8 cellular contexts compared by ENCODE assay signal in genomic region chr7:82740246-82740848, GRCh38.
DNase-seq lines count a peak whose midpoint lies in the region; ATAC-seq and TF ChIP-seq lines count a peak whose summit lies in the region.

No MANE protein-coding gene starts in this region.

- H3K36me3 Mint-ChIP-seq in immature natural killer cell: no peaks in the 10 kb centered on the region

- DNase-seq in heart right ventricle (peak in 1 of 2 donors; percentile 11), right atrium auricular region (ENCODE audit: low spot score) (no peak), MV-4-11 (lab: John Stamatoyannopoulos, UW) (peak; percentile 3), SJSA1 (ENCODE audit: low read depth in 1 of 2, low spot score in 2 of 2) (peak; percentile 28 to 59), foreskin fibroblast (peak; percentile 41 to 83), transverse colon (peak; percentile 19), OCI-M2 (lab: John Stamatoyannopoulos, UW; ENCODE audit: unreplicated experiment) (no peak), immature natural killer cell (no peak)

- no peak overlapping the region for H3K4me3 Mint-ChIP-seq in immature natural killer cell

- H3K4me3 ChIP-seq in heart right ventricle (no peak overlapping the region), right atrium auricular region (no peak overlapping the region), SJSA1 (no peak overlapping the region), foreskin fibroblast (ENCODE audit: low read depth in 1 of 2, low read length in 2 of 2) (no peak overlapping the region), transverse colon (no peak overlapping the region)

- intact Hi-C loops in heart right ventricle (cut with DNase I) (no loop called here), transverse colon (cut with DNase I; ENCODE audit: low total_unique reads) (no loop called here)

- in situ Hi-C loops in transverse colon (cut with MboI; ENCODE audit: low pct_ligation_motif_present in 1 of 4, low pct_unique_long_range_greater_than_20kb in 1 of 4, low sequenced_read_pairs in 3 of 4): loop anchor here in 2 of 4 donors (25.0 kb wide), 2 partner anchors 503 to 703 kb away; no protein-coding TSS in a partner anchor

- WGBS in heart right ventricle, 2 donors: 34 to 35% methylated on average over 3 of the region's 3 CpGs
- WGBS in transverse colon (ENCODE audit: low coverage in 1 of 2), 2 donors: 44 to 52% methylated on average over 3 of the region's 3 CpGs

- H3K4me1 Mint-ChIP-seq in immature natural killer cell: no peaks in the 10 kb centered on the region

- H3K27me3 ChIP-seq in heart right ventricle (no peaks in the 10 kb centered on the region), right atrium auricular region (no peaks in the 10 kb centered on the region), SJSA1 (replicated peaks) (no peaks in the 10 kb centered on the region), transverse colon (no peaks in the 10 kb centered on the region)

- H3K27ac Mint-ChIP-seq in immature natural killer cell: no peak overlapping the region

- no peak for TF ChIP-seq POLR2A in transverse colon (IDR thresholded peaks at IDR 0.05)

- TF ChIP-seq CTCF in heart right ventricle (IDR thresholded peaks at IDR 0.05): peak in 6 of 9 donors; percentile 36 to 54 (median 46)
- peak in 1 of 2 donors; percentile 50 for TF ChIP-seq CTCF in right atrium auricular region (IDR thresholded peaks at IDR 0.05)
- TF ChIP-seq CTCF in foreskin fibroblast (IDR thresholded peaks at IDR 0.05; ENCODE audit: low read depth, low read length): peak; percentile 83
- peak in 3 of 5 experiments; percentile 10 to 32 (median 29) for TF ChIP-seq CTCF in transverse colon (IDR thresholded peaks at IDR 0.05)

- TF ChIP-seq EP300 in transverse colon (IDR thresholded peaks at IDR 0.05; ENCODE audit: low read depth): no peak

- H3K4me1 ChIP-seq in heart right ventricle: no peaks in the 10 kb centered on the region
- no peaks in the 10 kb centered on the region for H3K4me1 ChIP-seq in right atrium auricular region
- H3K4me1 ChIP-seq in SJSA1 (replicated peaks): peaks cover 11% of the 10 kb centered on the region
- no peaks in the 10 kb centered on the region for H3K4me1 ChIP-seq in transverse colon

- H3K36me3 ChIP-seq in heart right ventricle (no peaks in the 10 kb centered on the region), right atrium auricular region (no peaks in the 10 kb centered on the region), SJSA1 (no peaks in the 10 kb centered on the region), transverse colon (no peaks in the 10 kb centered on the region)

- no peaks in the 10 kb centered on the region for H3K9me3 ChIP-seq in heart right ventricle
- no peaks in the 10 kb centered on the region for H3K9me3 ChIP-seq in right atrium auricular region
- no peaks in the 10 kb centered on the region for H3K9me3 ChIP-seq in SJSA1 (replicated peaks)
- no peaks in the 10 kb centered on the region for H3K9me3 ChIP-seq in transverse colon

- no peak overlapping the region for H3K27ac ChIP-seq in heart right ventricle
- H3K27ac ChIP-seq in right atrium auricular region: no peak overlapping the region
- H3K27ac ChIP-seq in SJSA1: no peak overlapping the region
- no peak overlapping the region for H3K27ac ChIP-seq in transverse colon

- H3K9me3 Mint-ChIP-seq in immature natural killer cell: peaks cover 0 to 27% (median 0%) of the 10 kb centered on the region in 6 donors

- no peak for ATAC-seq in heart right ventricle

- peaks cover 0 to 3% (median 3%) of the 10 kb centered on the region in 3 donors for H3K27me3 Mint-ChIP-seq in immature natural killer cell (ENCODE audit: low read depth in 3 of 3)

Comparison
In these comparisons a context has a peak if more than half of its experiments do, and no peak if none do; other contexts are left out.
1. DNase-seq: peak in MV-4-11 (single experiment), SJSA1 (2 of 2), foreskin fibroblast (2 of 2) and transverse colon (single experiment); none in right atrium auricular region (single experiment), OCI-M2 (single experiment) and immature natural killer cell (0 of 3).